In the genomic region with DNA sequence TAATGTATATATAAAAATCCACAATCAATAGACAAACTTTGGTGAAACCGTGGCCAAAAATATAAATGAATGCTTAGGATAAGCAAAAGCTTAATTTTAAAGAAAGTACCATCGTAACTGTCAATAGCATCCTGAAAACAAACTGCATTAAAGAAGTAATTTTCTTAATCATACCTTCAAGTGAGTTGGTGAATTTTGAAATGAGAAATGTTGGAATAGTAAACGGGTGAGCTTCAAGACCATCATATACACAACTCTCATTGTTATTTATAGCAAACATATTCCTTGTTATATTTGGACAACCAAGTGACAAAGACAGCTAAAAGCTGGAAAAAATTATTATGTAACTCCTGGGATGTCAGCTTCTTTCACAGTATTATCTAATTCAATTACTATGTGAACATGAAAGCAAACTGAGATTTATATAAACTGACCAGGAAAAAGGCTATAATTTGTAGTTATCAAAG, we compare ENCODE assay signal across 20 cellular contexts. TPM values are rescaled to one million over a fixed set of nuclear protein-coding genes. Genes with fewer than 3 reads are reported as not detected.
A peak's percentile ranks its signal among the peaks of the same experiment; 100 is the strongest.
DNase-seq lines count a peak whose midpoint lies in the region; ATAC-seq, FAIRE-seq and TF ChIP-seq lines count a peak whose summit lies in the region.
"Had no signal": no experiment of that assay in that cellular context is flagged by ENCODE, and none has a peak within 500 bp of the region (broad histone marks: within the 10 kb centered on the region; RNA-seq: fewer than 3 reads in every experiment).

No MANE protein-coding gene starts in this region.

- no TSS peak for BruUV-seq in Panc1 (replicated peaks; lab: Mats Ljungman, UMichigan)

- ATAC-seq in Panc1 (no peak), HG03520 (IDR thresholded peaks at IDR 0.05; ENCODE audit: unreplicated experiment) (no peak)

- peaks cover 1 to 10% of the 10 kb centered on the region in 2 donors for H3K27me3 Mint-ChIP-seq in CD8-positive, alpha-beta memory T cell
- H3K27me3 Mint-ChIP-seq: activated CD8-positive, alpha-beta T cell treated with anti-CD3 and anti-CD28 coated beads for 36 hours had no signal

- no peaks in the 10 kb centered on the region for H3K27me3 ChIP-seq in Panc1 (ENCODE audit: control insufficient read depth, insufficient read depth, low read length)
- no peaks in the 10 kb centered on the region for H3K27me3 ChIP-seq in endocrine pancreas (ENCODE audit: control insufficient read depth, insufficient read depth, low read length)
- H3K27me3 ChIP-seq in CD8-positive, alpha-beta memory T cell (ENCODE audit: insufficient read depth, low read length, poor library complexity, severe bottlenecking), result no peaks in the 10 kb centered on the region
- H3K27me3 ChIP-seq: cardiac muscle cell had no signal

- H3K9me3 ChIP-seq in Panc1 (ENCODE audit: control insufficient read depth, insufficient read depth, low read depth, low read length) (no peaks in the 10 kb centered on the region), endocrine pancreas (ENCODE audit: control insufficient read depth, low read length) (no peaks in the 10 kb centered on the region)
- H3K9me3 ChIP-seq in CD8-positive, alpha-beta memory T cell (ENCODE audit: low read length), result no peaks in the 10 kb centered on the region

- CTCF ChIA-PET in Panc1 (lab: Charles Lee), result interaction anchor here (1.1 kb wide), 1 partner anchor 431 kb away, joined by 4 read pairs; no protein-coding TSS in a partner anchor
- CTCF ChIA-PET in CD8-positive, alpha-beta memory T cell (lab: Charles Lee), result interaction anchor here (0.9 to 3.5 kb wide), 8 partner anchors 13 to 1240 kb away, joined by 3 to 16 read pairs (median 4); no protein-coding TSS in a partner anchor

- H3K36me3 ChIP-seq in Panc1 (ENCODE audit: control insufficient read depth, insufficient read depth, low read length), result no peaks in the 10 kb centered on the region
- H3K36me3 ChIP-seq in endocrine pancreas (ENCODE audit: control insufficient read depth, insufficient read depth, low read length), result no peaks in the 10 kb centered on the region
- H3K36me3 ChIP-seq in CD8-positive, alpha-beta memory T cell (ENCODE audit: insufficient read depth, low read length), result no peaks in the 10 kb centered on the region
- H3K36me3 ChIP-seq: cardiac muscle cell had no signal

- no peak overlapping the region for H3K27ac ChIP-seq in Panc1 (ENCODE audit: low read length)
- no peak overlapping the region for H3K27ac ChIP-seq in CD8-positive, alpha-beta memory T cell (ENCODE audit: low read depth, low read length)
- H3K27ac ChIP-seq: cardiac muscle cell, SK-N-MC had no signal

- FAIRE-seq in D721Med (lab: Jason Lieb, UNC), result peak; percentile 16

- peak overlapping the region in 1 of 7 donors; percentile 37 for H3K4me3 Mint-ChIP-seq in CD8-positive, alpha-beta memory T cell
- H3K4me3 Mint-ChIP-seq: activated CD8-positive, alpha-beta T cell treated with anti-CD3 and anti-CD28 coated beads for 36 hours; activated naive CD8-positive, alpha-beta T cell; activated T-helper 17 cell treated with anti-CD3 and anti-CD28 coated beads, Interleukin-2, amount 50 U/mL, for 72 hours; dendritic cell treated with granulocyte-macrophage colony-stimulating factor and Interleukin-4, amounts not matched to agents 40 ng/mL and 50 ng/mL, for 4 days; naive thymus-derived CD8-positive, alpha-beta T cell; T-helper 1 cell treated with Interleukin-12 subunit alpha and Interleukin-12 subunit beta and Interleukin-4 antibody, amounts not matched to agents 30 μg/mL and 1 μg/mL, for 36 hours; type B pancreatic cell had no signal

- no peaks in the 10 kb centered on the region for H3K4me1 ChIP-seq in Panc1 (ENCODE audit: control insufficient read depth, insufficient read depth, low read length)
- no peaks in the 10 kb centered on the region for H3K4me1 ChIP-seq in endocrine pancreas (ENCODE audit: control insufficient read depth, insufficient read depth, low read length)
- H3K4me1 ChIP-seq in CD8-positive, alpha-beta memory T cell (ENCODE audit: insufficient read depth, low read length), result no peaks in the 10 kb centered on the region

- no peak for TF ChIP-seq CTCF in D721Med (IDR thresholded peaks at IDR 0.05; ENCODE audit: insufficient read depth, missing control alignments)
- peak; percentile 37; the same call in 1 of the 2 replicates for TF ChIP-seq CTCF in Panc1 (IDR thresholded peaks at IDR 0.05)

- no peaks in the 10 kb centered on the region for H3K36me3 Mint-ChIP-seq in CD8-positive, alpha-beta memory T cell
- H3K36me3 Mint-ChIP-seq: activated naive CD8-positive, alpha-beta T cell; naive thymus-derived CD8-positive, alpha-beta T cell; type B pancreatic cell had no signal

- DNase-seq in D721Med (ENCODE audit: insufficient read length, low spot score), result no peak
- no peak for DNase-seq in Panc1 (ENCODE audit: low read depth, low spot score)
- peak; percentile 3 for DNase-seq in putamen (ENCODE audit: low spot score)
- no peak for DNase-seq in dermis blood vessel endothelial cell
- DNase-seq in CD8-positive, alpha-beta memory T cell, result no peak

- intact Hi-C loops in Panc1 (cut with micrococcal nuclease; ENCODE audit: unreplicated experiment), result loop anchor here (5.0 to 10.0 kb wide), 3 partner anchors 283 to 811 kb away; partner anchors contain the start of gene PLCL2

- POLR2A ChIA-PET in Panc1 (lab: Charles Lee), result no interaction called here
- POLR2A ChIA-PET in CD8-positive, alpha-beta memory T cell (lab: Charles Lee), result no interaction called here

- H3K4me3 ChIP-seq in Panc1 (ENCODE audit: low read depth in 2 of 2, low read length in 2 of 2) (no peak overlapping the region), endocrine pancreas (ENCODE audit: control insufficient read depth, insufficient read depth, low read length) (peak overlapping the region; percentile 53)
- no peak overlapping the region for H3K4me3 ChIP-seq in CD8-positive, alpha-beta memory T cell (ENCODE audit: low read length)
- H3K4me3 ChIP-seq: cardiac muscle cell, SK-N-MC had no signal

- no peak overlapping the region for H3K9ac ChIP-seq in endocrine pancreas (ENCODE audit: control insufficient read depth, insufficient read depth, low read length)

- H3K27ac Mint-ChIP-seq in CD8-positive, alpha-beta memory T cell, result no peak overlapping the region
- H3K27ac Mint-ChIP-seq: activated CD8-positive, alpha-beta T cell treated with anti-CD3 and anti-CD28 coated beads for 36 hours; activated naive CD8-positive, alpha-beta T cell; activated T-helper 17 cell treated with anti-CD3 and anti-CD28 coated beads, Interleukin-2, amount 50 U/mL, for 72 hours; dendritic cell treated with granulocyte-macrophage colony-stimulating factor and Interleukin-4, amounts not matched to agents 40 ng/mL and 50 ng/mL, for 4 days; naive thymus-derived CD8-positive, alpha-beta T cell; T-helper 1 cell treated with Interleukin-12 subunit alpha and Interleukin-12 subunit beta and Interleukin-4 antibody, amounts not matched to agents 30 μg/mL and 1 μg/mL, for 36 hours; type B pancreatic cell had no signal

- H3K9me3 Mint-ChIP-seq in CD8-positive, alpha-beta memory T cell, result no peaks in the 10 kb centered on the region
- H3K9me3 Mint-ChIP-seq: activated CD8-positive, alpha-beta T cell treated with anti-CD3 and anti-CD28 coated beads for 36 hours; activated T-helper 17 cell treated with anti-CD3 and anti-CD28 coated beads, Interleukin-2, amount 50 U/mL, for 72 hours; naive thymus-derived CD8-positive, alpha-beta T cell; T-helper 1 cell treated with Interleukin-12 subunit alpha and Interleukin-12 subunit beta and Interleukin-4 antibody, amounts not matched to agents 30 μg/mL and 1 μg/mL, for 36 hours; type B pancreatic cell had no signal

- H3K4me1 Mint-ChIP-seq in CD8-positive, alpha-beta memory T cell, result peaks cover 3 to 14% (median 12%) of the 10 kb centered on the region in 3 donors

- in situ Hi-C loops in Panc1 (cut with HindIII; ENCODE audit: low pct_unique_long_range_greater_than_20kb, low sequenced_read_pairs), result no loop called here

RNA-seq across cellular contexts. Expression of gene DAZL, which starts 3.7 kb away (rescaled TPM):
- not detected for total RNA-seq in Panc1 (2021; ENCODE audit: unreplicated experiment)
- not detected for polyA plus RNA-seq in Panc1 (2012; ENCODE audit: insufficient read length)
- total RNA-seq in dermis blood vessel endothelial cell, result not detected in 2 replicates
- total RNA-seq in CD8-positive, alpha-beta memory T cell, result under 1 TPM; 0.18 to 0.27 TPM
- polyA plus RNA-seq in CD8-positive, alpha-beta memory T cell, result not detected
- total RNA-seq: activated CD8-positive, alpha-beta T cell treated with anti-CD3 and anti-CD28 coated beads for 36 hours; aorta; cardiac muscle cell; endothelial cell of umbilical vein; liver; naive thymus-derived CD8-positive, alpha-beta T cell; osteoblast had no signal
- polyA plus RNA-seq: aorta; endothelial cell of umbilical vein; liver; naive thymus-derived CD8-positive, alpha-beta T cell had no signal
